Comparison of ENCODE assay signal across 8 cellular contexts in genomic region chr21:46098303-46099141, GRCh38. TPM values are rescaled to one million over a fixed set of nuclear protein-coding genes. Genes with fewer than 3 reads are reported as not detected.
DNase-seq lines count a peak whose midpoint lies in the region; ATAC-seq, FAIRE-seq and TF ChIP-seq lines count a peak whose summit lies in the region.

No MANE protein-coding gene starts in this region.

- H3K79me2 ChIP-seq in endothelial cell of umbilical vein (ENCODE audit: control insufficient read depth, insufficient read depth, low read length), result no peaks in the 10 kb centered on the region

- CTCF ChIA-PET in Panc1 (lab: Charles Lee) (no interaction called here), endothelial cell of umbilical vein (lab: Charles Lee) (no interaction called here)
- CTCF ChIA-PET in naive thymus-derived CD4-positive, alpha-beta T cell (lab: Charles Lee), result no interaction called here

- H3K9ac ChIP-seq in endothelial cell of umbilical vein (replicated peaks; ENCODE audit: extremely low read depth, insufficient read depth, low read length), result no peak overlapping the region

- H3K36me3 Mint-ChIP-seq in naive thymus-derived CD4-positive, alpha-beta T cell, result peaks cover 1 to 25% (median 5%) of the 10 kb centered on the region in 5 donors

- TF ChIP-seq CTCF in Panc1 (IDR thresholded peaks at IDR 0.05) (no peak), endothelial cell of umbilical vein (IDR thresholded peaks at IDR 0.05; ENCODE audit: extremely low read depth in 1 of 2, insufficient read depth in 1 of 2, low read depth in 1 of 2, low read length in 2 of 2) (no peak)

- no peaks in the 10 kb centered on the region for H3K27me3 ChIP-seq in Panc1 (ENCODE audit: control insufficient read depth, insufficient read depth, low read length)
- H3K27me3 ChIP-seq in endothelial cell of umbilical vein (ENCODE audit: control insufficient read depth in 2 of 2, insufficient read depth in 2 of 2, low read length in 2 of 2), result peaks cover 23 to 40% of the 10 kb centered on the region in 2 experiments
- H3K27me3 ChIP-seq in naive thymus-derived CD4-positive, alpha-beta T cell (ENCODE audit: control insufficient read depth in 2 of 2, insufficient read depth in 2 of 2, low read length in 2 of 2), result no peaks in the 10 kb centered on the region

- peaks cover 0 to 23% (median 12%) of the 10 kb centered on the region in 11 donors for H3K9me3 Mint-ChIP-seq in naive thymus-derived CD4-positive, alpha-beta T cell

- no peaks in the 10 kb centered on the region for H3K36me3 ChIP-seq in Panc1 (ENCODE audit: control insufficient read depth, insufficient read depth, low read length)
- no peaks in the 10 kb centered on the region for H3K36me3 ChIP-seq in endothelial cell of umbilical vein (ENCODE audit: control insufficient read depth in 2 of 2, extremely low read depth in 1 of 2, insufficient read depth in 2 of 2, low read length in 2 of 2)
- H3K36me3 ChIP-seq in naive thymus-derived CD4-positive, alpha-beta T cell (ENCODE audit: control insufficient read depth in 2 of 3, insufficient read depth in 3 of 3, low read length in 3 of 3), result no peaks in the 10 kb centered on the region

- peaks cover 0 to 18% (median 4%) of the 10 kb centered on the region in 7 donors for H3K4me1 Mint-ChIP-seq in naive thymus-derived CD4-positive, alpha-beta T cell

- POLR2A ChIA-PET in Panc1 (lab: Charles Lee) (no interaction called here), endothelial cell of umbilical vein (lab: Charles Lee) (no interaction called here)
- POLR2A ChIA-PET in naive thymus-derived CD4-positive, alpha-beta T cell (lab: Charles Lee), result interaction anchor here (0.6 kb wide), 1 partner anchor 20 kb away, joined by 3 read pairs; no protein-coding TSS in a partner anchor

- ATAC-seq in Panc1, result peak; percentile 62
- peak; percentile 57 for ATAC-seq in naive thymus-derived CD4-positive, alpha-beta T cell

- H3K4me3 ChIP-seq in Panc1 (ENCODE audit: low read depth in 2 of 2, low read length in 2 of 2) (peak overlapping the region; percentile 26 to 45; a peak in 3 of 4 replicates), endothelial cell of umbilical vein (replicated peaks in 1 of 3; ENCODE audit: insufficient read depth in 1 of 3, low read depth in 1 of 3, low read length in 3 of 3) (peak overlapping the region in 1 of 3 experiments; percentile 29)
- H3K4me3 ChIP-seq in naive thymus-derived CD4-positive, alpha-beta T cell (ENCODE audit: low read length), result no peak overlapping the region

- no peak for FAIRE-seq in endothelial cell of umbilical vein (lab: Jason Lieb, UNC)

- H3K27ac ChIP-seq in Panc1 (ENCODE audit: low read length) (no peak overlapping the region), endothelial cell of umbilical vein (ENCODE audit: insufficient read depth, low read depth, low read length) (no peak overlapping the region)
- H3K27ac ChIP-seq in naive thymus-derived CD4-positive, alpha-beta T cell (ENCODE audit: low read depth, low read length), result peak overlapping the region; percentile 57

- peaks cover 0 to 43% (median 31%) of the 10 kb centered on the region in 5 donors for H3K27me3 Mint-ChIP-seq in naive thymus-derived CD4-positive, alpha-beta T cell

- intact Hi-C loops in Panc1 (cut with micrococcal nuclease; ENCODE audit: unreplicated experiment) (no loop called here), endothelial cell of umbilical vein (cut with micrococcal nuclease) (loop anchor here (5.0 kb wide), 1 partner anchor 126 kb away; no protein-coding TSS in a partner anchor)
- intact Hi-C loops in naive thymus-derived CD4-positive, alpha-beta T cell (cut with micrococcal nuclease), result loop anchor here (1.0 to 10.0 kb wide), 3 partner anchors 124 to 129 kb away; partner anchors contain the start of gene LSS (in 1 of the 2)

- no peaks in the 10 kb centered on the region for H4K20me1 ChIP-seq in endothelial cell of umbilical vein (replicated peaks; ENCODE audit: control insufficient read depth, extremely low read depth, insufficient read depth, low read length)

- no peak overlapping the region for H3K27ac Mint-ChIP-seq in naive thymus-derived CD4-positive, alpha-beta T cell

- no peak overlapping the region for H3K4me2 ChIP-seq in endothelial cell of umbilical vein (ENCODE audit: insufficient read depth, low read length)

- H3K4me3 Mint-ChIP-seq in naive thymus-derived CD4-positive, alpha-beta T cell, result peak overlapping the region; percentile 35 to 80 (median 67)

- H3K9me3 ChIP-seq in Panc1 (ENCODE audit: control insufficient read depth, insufficient read depth, low read depth, low read length) (0 out of 2 replicates have a peak, but pooled peaks cover 4% of the 10 kb centered on the region), endothelial cell of umbilical vein (replicated peaks; ENCODE audit: control insufficient read depth, insufficient read depth, low read length) (no peaks in the 10 kb centered on the region)
- H3K9me3 ChIP-seq in naive thymus-derived CD4-positive, alpha-beta T cell (ENCODE audit: control insufficient read depth in 2 of 3, low read length in 3 of 3), result no peaks in the 10 kb centered on the region

- in situ Hi-C loops in Panc1 (cut with HindIII; ENCODE audit: low pct_unique_long_range_greater_than_20kb, low sequenced_read_pairs), result no loop called here

- no peak for TF ChIP-seq POLR2A in endothelial cell of umbilical vein (IDR thresholded peaks at IDR 0.05; ENCODE audit: low read depth, low read length)

- H2AFZ ChIP-seq in endothelial cell of umbilical vein (ENCODE audit: low read depth, low read length), result no peak overlapping the region

- dilution Hi-C loops in endothelial cell of umbilical vein (cut with MboI; ENCODE audit: extremely low pct_ligation_motif_present, low sequenced_read_pairs), result no loop called here

- no peaks in the 10 kb centered on the region for H3K9me1 ChIP-seq in endothelial cell of umbilical vein (replicated peaks; ENCODE audit: control insufficient read depth, extremely low read depth, insufficient read depth, low read length)

- H3K4me1 ChIP-seq in Panc1 (ENCODE audit: control insufficient read depth, insufficient read depth, low read length) (no peaks in the 10 kb centered on the region), endothelial cell of umbilical vein (ENCODE audit: control insufficient read depth, extremely low read depth, insufficient read depth, low read length) (no peaks in the 10 kb centered on the region)
- H3K4me1 ChIP-seq in naive thymus-derived CD4-positive, alpha-beta T cell (ENCODE audit: control insufficient read depth in 2 of 2, insufficient read depth in 2 of 2, low read length in 2 of 2), result peaks cover 0 to 13% of the 10 kb centered on the region in 2 donors

- BruUV-seq in Panc1 (replicated peaks; lab: Mats Ljungman, UMichigan), result no TSS peak
- no TSS peak for BruUV-seq in endothelial cell of umbilical vein (replicated peaks; lab: Mats Ljungman, UMichigan)

- DNase-seq in AG08395 (ENCODE audit: low spot score) (peak; percentile 49), Panc1 (ENCODE audit: low read depth, low spot score) (no peak), endothelial cell of umbilical vein (ENCODE audit: low read depth, low spot score) (no peak), NCI-H82 treated with DMSO at 0.1 percent for 48 hours (lab: John Stamatoyannopoulos, UW; ENCODE audit: unreplicated experiment) (no peak), NCI-H1048 (lab: John Stamatoyannopoulos, UW) (no peak), DMS79 (lab: John Stamatoyannopoulos, UW) (no peak), AML-193 (lab: John Stamatoyannopoulos, UW) (no peak)
- peak in 4 of 9 donors; percentile 8 to 24 (median 18) for DNase-seq in naive thymus-derived CD4-positive, alpha-beta T cell

TF ChIP-seq in endothelial cell of umbilical vein, 7 proteins besides CTCF, POLR2A, EP300 and RAD21 (continues in another document):
- TF ChIP-seq MAX (IDR thresholded peaks at IDR 0.05; ENCODE audit: insufficient read depth, insufficient read length), result no peak
- TF ChIP-seq EZH2 (IDR thresholded peaks at IDR 0.05; ENCODE audit: borderline replicate concordance, low read depth, low read length, severe bottlenecking), result peak; percentile 69
- TF ChIP-seq MYC (IDR thresholded peaks at IDR 0.05; ENCODE audit: low read depth, low read length), result no peak
- no peak for TF ChIP-seq GATA2 (IDR thresholded peaks at IDR 0.05; ENCODE audit: insufficient read depth, insufficient read length, low read depth, low read length)
- TF ChIP-seq POLR2AphosphoS5 (IDR thresholded peaks at IDR 0.05; ENCODE audit: insufficient read depth, low read depth, low read length), result no peak
- no peak for TF ChIP-seq JUN (IDR thresholded peaks at IDR 0.05; ENCODE audit: borderline replicate concordance, insufficient read depth, insufficient read length, low read depth)

RNA-seq across cellular contexts. Expression of gene COL6A2, which starts 0.6 kb away (rescaled TPM):
- total RNA-seq in Panc1 (2021; ENCODE audit: unreplicated experiment) (29.9 TPM), endothelial cell of umbilical vein (2.6 and 6.1 TPM in 2 replicates)
- 37.6 TPM for polyA plus RNA-seq in Panc1 (2012; ENCODE audit: insufficient read length)
- 3.4 and 4.4 TPM in 2 replicates for polyA plus RNA-seq in endothelial cell of umbilical vein
- 1.5 and 2.0 TPM in 2 replicates for polyA plus RNA-seq in endothelial cell of umbilical vein (2011; cell fraction: cytosol; rRNA removed)
- 5.9 and 7.7 TPM in 2 replicates for polyA plus RNA-seq in endothelial cell of umbilical vein (2011; cell fraction: nucleus; rRNA removed)
- polyA plus RNA-seq in endothelial cell of umbilical vein (2012), result 0.82 and 5.0 TPM in 2 replicates
- polyA minus RNA-seq in endothelial cell of umbilical vein, result 1.5 and 1.7 TPM in 2 replicates
- polyA minus RNA-seq in endothelial cell of umbilical vein (2011; cell fraction: cytosol; rRNA and poly(A)+ RNA removed), result not detected
- 0.77 and 3.6 TPM in 2 replicates for polyA minus RNA-seq in endothelial cell of umbilical vein (2011; cell fraction: nucleus; rRNA and poly(A)+ RNA removed)
- total RNA-seq in naive thymus-derived CD4-positive, alpha-beta T cell, result 10 to 100 TPM in 4 of 5 experiments, 1 to 10 TPM in 1; 3.1 to 47.7 (median 40.3) TPM
- polyA plus RNA-seq in naive thymus-derived CD4-positive, alpha-beta T cell, result 1 to 10 TPM; 1.7 to 4.4 TPM

RNA-seq across cellular contexts. Expression of gene FTCD, which starts 56.9 kb away (rescaled TPM):
- total RNA-seq in Panc1 (2021; ENCODE audit: unreplicated experiment) (0.21 TPM), endothelial cell of umbilical vein (1.2 and 1.5 TPM in 2 replicates)
- not detected for polyA plus RNA-seq in Panc1 (2012; ENCODE audit: insufficient read length)
- polyA plus RNA-seq in endothelial cell of umbilical vein, result 0.06 TPM in 1 of 2 replicates, not detected in the other
- 0.04 TPM in 1 of 2 replicates, not detected in the other for polyA plus RNA-seq in endothelial cell of umbilical vein (2011; cell fraction: cytosol; rRNA removed)
- 0.28 and 0.37 TPM in 2 replicates for polyA plus RNA-seq in endothelial cell of umbilical vein (2011; cell fraction: nucleus; rRNA removed)
- 0.36 and 0.42 TPM in 2 replicates for polyA plus RNA-seq in endothelial cell of umbilical vein (2012)
- polyA minus RNA-seq in endothelial cell of umbilical vein, result not detected in 2 replicates
- not detected for polyA minus RNA-seq in endothelial cell of umbilical vein (2011; cell fraction: cytosol; rRNA and poly(A)+ RNA removed)
- not detected in 2 replicates for polyA minus RNA-seq in endothelial cell of umbilical vein (2011; cell fraction: nucleus; rRNA and poly(A)+ RNA removed)
- 1 to 10 TPM in 3 of 5 experiments, under 1 TPM in 2; 0.29 to 5.7 (median 2.0) TPM for total RNA-seq in naive thymus-derived CD4-positive, alpha-beta T cell
- polyA plus RNA-seq in naive thymus-derived CD4-positive, alpha-beta T cell, result not detected
